Comparison of ENCODE assay signal across 9 cellular contexts in the genomic region with DNA sequence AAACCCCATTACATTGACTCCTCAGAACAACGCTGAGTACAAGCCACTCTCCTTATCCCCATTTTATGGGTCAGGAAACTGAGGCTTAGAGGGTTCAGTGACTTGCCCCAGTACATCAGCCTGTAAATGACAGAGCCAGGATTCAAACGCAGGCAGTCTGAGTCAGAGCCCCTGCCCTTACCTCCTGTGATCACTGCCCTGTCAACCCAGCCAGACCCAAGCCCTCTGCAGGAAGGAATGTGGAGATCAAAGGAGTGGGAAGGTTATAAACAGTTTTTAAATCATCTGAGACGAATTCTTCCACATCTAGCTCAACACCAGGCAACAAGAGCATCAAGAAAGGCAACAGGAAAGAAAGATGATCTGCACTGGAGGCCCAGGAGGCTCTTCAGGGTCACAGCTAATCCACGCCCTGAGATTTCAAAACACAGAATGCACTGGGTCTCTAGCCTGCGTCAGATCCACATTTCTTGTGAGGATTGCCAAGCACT. TPM values are rescaled to one million over a fixed set of nuclear protein-coding genes. Genes with fewer than 3 reads are reported as not detected.
A peak's percentile ranks its signal among the peaks of the same experiment; 100 is the strongest.
DNase-seq lines count a peak whose midpoint lies in the region; ATAC-seq and TF ChIP-seq lines count a peak whose summit lies in the region.
"Had no signal": no experiment of that assay in that cellular context is flagged by ENCODE, and none has a peak within 500 bp of the region (broad histone marks: within the 10 kb centered on the region; RNA-seq: fewer than 3 reads in every experiment).

No MANE protein-coding gene starts in this region.

- ATAC-seq in activated CD8-positive, alpha-beta memory T cell treated with anti-CD3 and anti-CD28 coated beads, Interleukin-2, amount 10 ng/mL, durations not matched to agents 7 days and 5 days = no peak

- DNase-seq in EL (peak; percentile 70), OCI-M1 (lab: John Stamatoyannopoulos, UW) (peak; percentile 49), fibroblast of gingiva (ENCODE audit: low read depth) (peak; percentile 50), nephron progenitor cell (peak; percentile 54), NCI-H510A treated with DMSO at 0.1 percent for 48 hours (lab: John Stamatoyannopoulos, UW) (no peak), vagina (ENCODE audit: extremely low spot score in 2 of 2) (no peak)
- DNase-seq in NK-92 treated with Interleukin-12 subunit alpha and Interleukin-12 subunit beta, amount 100 ng/mL, for 24 hours (lab: John Stamatoyannopoulos, UW) = no peak
- no peak for DNase-seq in activated CD8-positive, alpha-beta memory T cell treated with anti-CD3 and anti-CD28 coated beads, Interleukin-2, amount 10 ng/mL, durations not matched to agents 7 days and 5 days
- DNase-seq: NCI-H2081 treated with DMSO at 0.1 percent for 48 hours had no signal

- H3K9me3 ChIP-seq in vagina = no peaks in the 10 kb centered on the region

- peaks cover 4% of the 10 kb centered on the region for H3K9me3 Mint-ChIP-seq in nephron progenitor cell
- H3K9me3 Mint-ChIP-seq in activated CD8-positive, alpha-beta memory T cell treated with anti-CD3 and anti-CD28 coated beads, Interleukin-2, amount 10 ng/mL, durations not matched to agents 7 days and 5 days (ENCODE audit: low read depth) = no peaks in the 10 kb centered on the region

- H3K36me3 ChIP-seq in vagina = no peaks in the 10 kb centered on the region

- CTCF ChIA-PET in activated CD8-positive, alpha-beta memory T cell treated with anti-CD3 and anti-CD28 coated beads, Interleukin-2, amount 10 ng/mL, durations not matched to agents 7 days and 5 days (lab: Charles Lee) = interaction anchor here (1.2 to 1.4 kb wide), 2 partner anchors 18 to 24 kb away, joined by 3 to 7 read pairs; no protein-coding TSS in a partner anchor

- H3K4me3 Mint-ChIP-seq in nephron progenitor cell = peak overlapping the region; percentile 16
- no peak overlapping the region for H3K4me3 Mint-ChIP-seq in activated CD8-positive, alpha-beta memory T cell treated with anti-CD3 and anti-CD28 coated beads, Interleukin-2, amount 10 ng/mL, durations not matched to agents 7 days and 5 days

- no peaks in the 10 kb centered on the region for H3K27me3 ChIP-seq in vagina

- H3K4me3 ChIP-seq in vagina = no peak overlapping the region

- H3K27me3 Mint-ChIP-seq in nephron progenitor cell (ENCODE audit: low read depth, poor library complexity) = peaks cover 4% of the 10 kb centered on the region
- peaks cover 71% of the 10 kb centered on the region for H3K27me3 Mint-ChIP-seq in activated CD8-positive, alpha-beta memory T cell treated with anti-CD3 and anti-CD28 coated beads, Interleukin-2, amount 10 ng/mL, durations not matched to agents 7 days and 5 days

- no peak overlapping the region for H3K27ac ChIP-seq in vagina

- TF ChIP-seq CTCF in nephron progenitor cell (IDR thresholded peaks at IDR 0.05) (peak; percentile 59), vagina (IDR thresholded peaks at IDR 0.05) (no peak)

- peak overlapping the region; percentile 92 for H3K27ac Mint-ChIP-seq in nephron progenitor cell
- no peak overlapping the region for H3K27ac Mint-ChIP-seq in activated CD8-positive, alpha-beta memory T cell treated with anti-CD3 and anti-CD28 coated beads, Interleukin-2, amount 10 ng/mL, durations not matched to agents 7 days and 5 days

- no peaks in the 10 kb centered on the region for H3K36me3 Mint-ChIP-seq in nephron progenitor cell (ENCODE audit: low read depth)
- no peaks in the 10 kb centered on the region for H3K36me3 Mint-ChIP-seq in activated CD8-positive, alpha-beta memory T cell treated with anti-CD3 and anti-CD28 coated beads, Interleukin-2, amount 10 ng/mL, durations not matched to agents 7 days and 5 days

- H3K4me1 Mint-ChIP-seq in nephron progenitor cell = peaks cover 49% of the 10 kb centered on the region
- H3K4me1 Mint-ChIP-seq in activated CD8-positive, alpha-beta memory T cell treated with anti-CD3 and anti-CD28 coated beads, Interleukin-2, amount 10 ng/mL, durations not matched to agents 7 days and 5 days = no peaks in the 10 kb centered on the region

- intact Hi-C loops in vagina (cut with DNase I) = no loop called here

- H3K4me1 ChIP-seq in vagina = no peaks in the 10 kb centered on the region

- no peak for TF ChIP-seq POLR2A in vagina (IDR thresholded peaks at IDR 0.05)

RNA-seq across cellular contexts. Expression of a gene that starts 38.5 kb away (rescaled TPM):
- total RNA-seq in activated CD8-positive, alpha-beta memory T cell treated with anti-CD3 and anti-CD28 coated beads, Interleukin-2, amount 10 ng/mL, durations not matched to agents 7 days and 5 days = not detected
- 0.98 TPM for total RNA-seq in vagina

Comparison
In these comparisons a context has a peak if more than half of its experiments do, and no peak if none do; other contexts are left out.
1. DNase-seq: peak in EL (single experiment), OCI-M1 (single experiment), fibroblast of gingiva (single experiment) and nephron progenitor cell (single experiment); none in NK-92 treated with Interleukin-12 subunit alpha and Interleukin-12 subunit beta, amount 100 ng/mL, for 24 hours (single experiment), NCI-H510A treated with DMSO at 0.1 percent for 48 hours (single experiment), activated CD8-positive, alpha-beta memory T cell treated with anti-CD3 and anti-CD28 coated beads, Interleukin-2, amount 10 ng/mL, durations not matched to agents 7 days and 5 days (single experiment) and vagina (0 of 2).